In genomic region chr14:75452900-75453816, GRCh38 we compare ENCODE assay signal across 1 cellular context.
TF ChIP-seq lines count a peak whose summit lies in the region.

No MANE protein-coding gene starts in this region.

TF ChIP-seq in HepG2, 621 proteins besides CTCF, POLR2A, EP300 and RAD21 (continued from another document and continues in another):
- TF ChIP-seq MIER3 (CRISPR knock-in tag; IDR thresholded peaks at IDR 0.05; ENCODE audit: borderline replicate concordance) (no peak; the same call in 1 of the 2 replicates), ZBTB21 (CRISPR knock-in tag; IDR thresholded peaks at IDR 0.05) (no peak), ARNT2 (CRISPR knock-in tag; IDR thresholded peaks at IDR 0.05; ENCODE audit: low read depth) (no peak), POLR2AphosphoS2 (IDR thresholded peaks at IDR 0.05; ENCODE audit: low read depth, low read length) (no peak), ZBTB8A (CRISPR knock-in tag; IDR thresholded peaks at IDR 0.05; ENCODE audit: borderline replicate concordance, low read depth) (no peak), ZNF280B (CRISPR knock-in tag; IDR thresholded peaks at IDR 0.05; ENCODE audit: borderline replicate concordance) (no peak), CREM (IDR thresholded peaks at IDR 0.05) (peak; percentile 26; the same call in 1 of the 2 replicates), CREM (CRISPR knock-in tag; IDR thresholded peaks at IDR 0.05) (no peak), PAXIP1 (CRISPR knock-in tag; conservative IDR thresholded peaks at IDR 0.05) (peak; percentile 63), NFATC3 (CRISPR knock-in tag; IDR thresholded peaks at IDR 0.05) (no peak), ZNF407 (CRISPR knock-in tag; IDR thresholded peaks at IDR 0.05; ENCODE audit: not compliant biosample characterization) (peak; percentile 15), ZGPAT (CRISPR knock-in tag; IDR thresholded peaks at IDR 0.05) (0 out of 2 replicates have a peak, but pooled peaks have one; percentile 30), ZNF281 (CRISPR knock-in tag; IDR thresholded peaks at IDR 0.05; ENCODE audit: borderline replicate concordance) (peak; percentile 73), BORCS8-MEF2B (CRISPR knock-in tag; IDR thresholded peaks at IDR 0.05) (no peak), RBM39 (IDR thresholded peaks at IDR 0.05; ENCODE audit: low read depth, low read length, poor library complexity, severe bottlenecking) (no peak), STAT6 (CRISPR knock-in tag; IDR thresholded peaks at IDR 0.05; ENCODE audit: borderline replicate concordance) (no peak), RARG (CRISPR knock-in tag; IDR thresholded peaks at IDR 0.05; ENCODE audit: low read depth) (no peak), ZHX1 (CRISPR knock-in tag; IDR thresholded peaks at IDR 0.05; ENCODE audit: low read depth) (no peak), ASH2L (IDR thresholded peaks at IDR 0.05; ENCODE audit: insufficient read length, low read depth, low read length) (peak; percentile 44), SP5 (CRISPR knock-in tag; IDR thresholded peaks at IDR 0.05; ENCODE audit: borderline replicate concordance, low read depth) (peak; percentile 34; the same call in 1 of the 2 replicates), ZNF572 (CRISPR knock-in tag; IDR thresholded peaks at IDR 0.05) (no peak), CENPT (CRISPR knock-in tag; IDR thresholded peaks at IDR 0.05; ENCODE audit: low read depth) (no peak), MED1 (CRISPR knock-in tag; IDR thresholded peaks at IDR 0.05) (peak; percentile 42), ZNF577 (CRISPR knock-in tag; IDR thresholded peaks at IDR 0.05; ENCODE audit: borderline replicate concordance, low read depth) (no peak), THRA (CRISPR knock-in tag; IDR thresholded peaks at IDR 0.05; ENCODE audit: borderline replicate concordance) (peak; percentile 67; the same call in 1 of the 2 replicates), TOE1 (CRISPR knock-in tag; IDR thresholded peaks at IDR 0.05) (no peak), SMAD1 (CRISPR knock-in tag; IDR thresholded peaks at IDR 0.05; ENCODE audit: borderline replicate concordance, low read depth) (no peak), ZNF775 (CRISPR knock-in tag; IDR thresholded peaks at IDR 0.05; ENCODE audit: borderline replicate concordance) (no peak), ZNF75D (CRISPR knock-in tag; IDR thresholded peaks at IDR 0.05; ENCODE audit: borderline replicate concordance) (no peak), ZNF547 (CRISPR knock-in tag; IDR thresholded peaks at IDR 0.05) (no peak)
